ENCODE assay signal across 8 cellular contexts in the genomic region with DNA sequence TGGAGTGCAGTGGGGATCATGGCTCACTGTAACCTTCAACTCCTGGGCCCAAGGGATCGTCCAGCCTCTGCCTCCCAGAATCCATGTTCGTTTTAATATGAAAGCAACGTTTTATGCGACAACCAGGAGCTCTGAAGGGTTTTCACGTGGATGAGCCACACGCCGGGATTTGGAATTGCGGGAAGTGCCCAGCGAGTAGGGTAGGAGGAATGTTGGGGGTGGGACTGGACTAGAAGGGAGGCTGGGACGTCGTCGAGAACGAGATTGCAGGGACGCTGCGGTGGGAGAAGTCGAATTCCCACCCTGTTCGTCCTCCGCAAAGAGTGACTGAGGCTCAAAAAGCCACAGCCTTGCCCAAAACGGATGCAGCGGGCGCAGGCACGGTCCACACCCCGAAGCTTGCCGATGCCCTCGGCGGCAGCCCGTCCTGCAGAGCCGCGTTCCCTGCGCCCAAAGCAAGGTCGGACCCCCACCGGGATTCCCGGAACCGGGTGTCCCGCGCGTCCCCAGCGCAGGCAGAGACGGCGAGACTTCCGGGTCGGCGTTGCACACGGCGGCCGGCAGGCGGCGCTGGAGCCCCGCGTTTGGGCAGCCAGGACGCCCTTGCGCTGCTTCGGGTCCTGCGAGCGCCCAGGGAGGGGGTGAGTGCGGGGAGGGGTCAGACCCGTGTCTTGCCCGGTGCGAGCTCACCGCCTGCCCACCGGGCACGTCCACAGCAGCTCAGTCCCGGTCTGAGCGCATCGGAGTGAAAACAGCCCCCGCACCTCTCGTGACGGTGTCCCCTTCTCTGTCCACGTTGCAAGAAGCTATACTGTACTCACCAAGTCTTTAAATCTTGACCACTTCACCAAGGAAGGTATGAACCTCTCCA.
DNase-seq lines count a peak whose midpoint lies in the region; ATAC-seq and TF ChIP-seq lines count a peak whose summit lies in the region.

No MANE protein-coding gene starts in this region.

- POLR2A ChIA-PET in AG04449 (lab: Yijun Ruan, JAX) = interaction anchor here (0.6 to 1.3 kb wide), 3 partner anchors 87 to 165 kb away, joined by 3 to 5 read pairs (median 3); partner anchors contain the start of gene FAM83D

- H3K4me3 ChIP-seq in AG04449 (ENCODE audit: low read depth, low read length) (peak overlapping the region; percentile 91), right lobe of liver (peak overlapping the region; percentile 63 to 71 (median 68))

- intact Hi-C loops in right lobe of liver (cut with DNase I) = no loop called here

- H3K27ac ChIP-seq in right lobe of liver = peak overlapping the region in 2 of 3 donors; percentile 15 to 28

- CTCF ChIA-PET in AG04449 (lab: Yijun Ruan, JAX) = interaction anchor here (0.6 to 16.9 kb wide), 45 partner anchors 8 to 1913 kb away, joined by 3 to 683 read pairs (median 5); partner anchors contain the start of gene FAM83D

- no peaks in the 10 kb centered on the region for H3K27me3 ChIP-seq in right lobe of liver

- H3K9me3 ChIP-seq in right lobe of liver = no peaks in the 10 kb centered on the region

- TF ChIP-seq CTCF in AG04449 (IDR thresholded peaks at IDR 0.05; ENCODE audit: insufficient read depth, low read length, missing control alignments) (peak; percentile 99), right lobe of liver (IDR thresholded peaks at IDR 0.05) (peak; percentile 98 to 100 (median 99))

- H3K4me1 ChIP-seq in right lobe of liver = peaks cover 0 to 4% (median under 1%) of the 10 kb centered on the region in 4 donors

- DNase-seq in AG04449 (ENCODE audit: low read depth, low spot score) (no peak), NCI-H446 (lab: John Stamatoyannopoulos, UW) (peak; percentile 38 to 86), dermis blood vessel endothelial cell (peak; percentile 79), right lobe of liver (peak; percentile 80 to 82 (median 81))
- peak; percentile 75 for DNase-seq in activated CD4-positive, alpha-beta T cell treated with anti-CD3 and anti-CD28 coated beads, Interleukin-2, amount 50 U/mL, for 1 hour
- DNase-seq in stimulated activated CD4-positive, alpha-beta T cell treated with anti-CD3 and anti-CD28 coated beads, Interleukin-4, amount 100 ng/mL, for 4 hours = peak; percentile 72 to 79

- peak; percentile 44 for TF ChIP-seq POLR2A in right lobe of liver (IDR thresholded peaks at IDR 0.05)

- no peaks in the 10 kb centered on the region for H3K36me3 ChIP-seq in right lobe of liver

- ATAC-seq in GM18520 (IDR thresholded peaks at IDR 0.05; ENCODE audit: unreplicated experiment) (peak; percentile 64), HG03097 (IDR thresholded peaks at IDR 0.05; ENCODE audit: low FRiP score, unreplicated experiment) (peak; percentile 84), right lobe of liver (peak; percentile 86 to 93 (median 89))

- 2% methylated on average over 20 of the region's 69 CpGs for WGBS in right lobe of liver (ENCODE audit: insufficient coverage, low coverage, low lambda C conversion rate, missing lambda C conversion rate)
